In the genomic region with DNA sequence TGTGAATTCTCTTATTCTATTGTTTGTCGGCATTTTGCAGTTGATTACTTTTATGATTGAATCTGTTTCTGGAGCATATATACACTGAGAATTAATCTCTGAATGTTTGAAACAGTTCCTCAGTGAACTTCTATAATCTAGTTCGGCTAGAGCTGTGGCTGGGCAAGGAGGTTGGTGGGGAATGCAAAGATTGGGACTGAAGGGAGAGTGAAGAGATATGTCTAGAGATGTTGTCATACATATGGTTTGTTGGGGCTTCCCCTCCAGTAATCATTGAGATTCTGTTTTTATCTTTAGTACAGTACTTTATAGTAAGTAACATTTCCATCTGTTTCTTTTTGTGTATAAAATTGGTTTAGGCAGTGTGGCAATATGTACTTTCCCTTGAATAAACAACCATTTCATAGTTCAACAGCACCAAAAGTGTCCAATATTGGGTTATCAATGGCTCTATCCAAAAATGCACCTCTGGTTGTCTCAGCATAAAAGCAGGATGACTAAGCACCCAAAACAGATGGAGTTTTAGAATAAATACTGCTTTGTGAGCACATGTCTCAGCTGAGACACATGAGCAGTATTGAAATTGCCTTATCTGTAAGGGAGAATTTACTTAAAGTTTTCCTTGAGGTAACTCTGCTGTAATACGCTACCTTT, we compare ENCODE assay signal across 13 cellular contexts. TPM values are rescaled to one million over a fixed set of nuclear protein-coding genes. Genes with fewer than 3 reads are reported as not detected.
DNase-seq lines count a peak whose midpoint lies in the region; ATAC-seq and TF ChIP-seq lines count a peak whose summit lies in the region.
"Had no signal": no experiment of that assay in that cellular context is flagged by ENCODE, and none has a peak within 500 bp of the region (broad histone marks: within the 10 kb centered on the region; RNA-seq: fewer than 3 reads in every experiment).

No MANE protein-coding gene starts in this region.

- POLR2A ChIA-PET in activated CD8-positive, alpha-beta T cell treated with anti-CD3 and anti-CD28 coated beads for 36 hours (lab: Charles Lee): interaction anchor here (0.7 to 1.0 kb wide), 2 partner anchors 9 to 11 kb away, joined by 3 to 4 read pairs; no protein-coding TSS in a partner anchor

- H3K9me3 Mint-ChIP-seq in activated T-cell treated with anti-CD3 and anti-CD28 coated beads, Interleukin-2, amount 50 U/mL, for 72 hours: no peaks in the 10 kb centered on the region
- H3K9me3 Mint-ChIP-seq in activated CD8-positive, alpha-beta T cell treated with anti-CD3 and anti-CD28 coated beads for 36 hours: no peaks in the 10 kb centered on the region

- peak overlapping the region; percentile 1 for H3K27ac Mint-ChIP-seq in activated T-cell treated with anti-CD3 and anti-CD28 coated beads, Interleukin-2, amount 50 U/mL, for 72 hours
- H3K27ac Mint-ChIP-seq in activated CD8-positive, alpha-beta T cell treated with anti-CD3 and anti-CD28 coated beads for 36 hours: peak overlapping the region; percentile 62

- H3K4me1 Mint-ChIP-seq in activated T-cell treated with anti-CD3 and anti-CD28 coated beads, Interleukin-2, amount 50 U/mL, for 72 hours (ENCODE audit: low read depth): peaks cover 85% of the 10 kb centered on the region
- H3K4me1 Mint-ChIP-seq in activated CD8-positive, alpha-beta T cell treated with anti-CD3 and anti-CD28 coated beads for 36 hours (ENCODE audit: low read depth): peaks cover 83% of the 10 kb centered on the region

- H3K27me3 ChIP-seq in SJCRH30: no peaks in the 10 kb centered on the region
- H3K27me3 ChIP-seq: sigmoid colon had no signal

- peak; percentile 68 to 71 for ATAC-seq in activated T-cell treated with anti-CD3 and anti-CD28 coated beads, Interleukin-2, amount 50 U/mL, for 72 hours (replicated peaks in 1 of 2)
- ATAC-seq in activated CD8-positive, alpha-beta T cell treated with anti-CD3 and anti-CD28 coated beads for 36 hours: peak; percentile 57
- peak; percentile 76 for ATAC-seq in stimulated activated naive CD8-positive, alpha-beta T cell treated with anti-CD3 and anti-CD28 coated beads, Interleukin-15, Interleukin-2, amounts not matched to agents 100 U/mL and 50 U/mL, for 24 hours
- ATAC-seq in GM21447 (IDR thresholded peaks at IDR 0.05; ENCODE audit: unreplicated experiment): no peak

- CTCF ChIA-PET in activated CD8-positive, alpha-beta T cell treated with anti-CD3 and anti-CD28 coated beads for 36 hours (lab: Charles Lee): interaction anchor here (1.6 kb wide), 1 partner anchor 17 kb away, joined by 3 read pairs; no protein-coding TSS in a partner anchor

- no peaks in the 10 kb centered on the region for H3K27me3 Mint-ChIP-seq in activated T-cell treated with anti-CD3 and anti-CD28 coated beads, Interleukin-2, amount 50 U/mL, for 72 hours (ENCODE audit: low read depth)
- no peaks in the 10 kb centered on the region for H3K27me3 Mint-ChIP-seq in activated CD8-positive, alpha-beta T cell treated with anti-CD3 and anti-CD28 coated beads for 36 hours

- no peak for DNase-seq in activated T-cell treated with anti-CD3 and anti-CD28 coated beads, Interleukin-2, amount 50 U/mL, for 72 hours
- no peak for DNase-seq in activated T-cell treated with anti-CD3 and anti-CD28 coated beads, Interleukin-2, amount 50 U/mL, for 1 hour
- no peak for DNase-seq in activated CD8-positive, alpha-beta T cell treated with anti-CD3 and anti-CD28 coated beads for 36 hours
- DNase-seq in foreskin fibroblast (peak; percentile 20 to 65), SJCRH30 (no peak)
- no peak for DNase-seq in stimulated activated naive CD8-positive, alpha-beta T cell treated with anti-CD3 and anti-CD28 coated beads, Interleukin-15, Interleukin-2, amounts not matched to agents 100 U/mL and 50 U/mL, for 24 hours
- DNase-seq in effector CD8-positive, alpha-beta T cell (lab: John Stamatoyannopoulos, UW): no peak
- DNase-seq: NCI-H226; sigmoid colon; stimulated activated naive CD4-positive, alpha-beta T cell had no signal

- H3K4me1 ChIP-seq in SJCRH30: peaks cover 6% of the 10 kb centered on the region

- peaks cover 2 to 30% of the 10 kb centered on the region in 2 donors for H3K36me3 Mint-ChIP-seq in activated T-cell treated with anti-CD3 and anti-CD28 coated beads, Interleukin-2, amount 50 U/mL, for 72 hours (ENCODE audit: insufficient read depth in 2 of 2)
- peaks cover 51% of the 10 kb centered on the region for H3K36me3 Mint-ChIP-seq in activated CD8-positive, alpha-beta T cell treated with anti-CD3 and anti-CD28 coated beads for 36 hours (ENCODE audit: low read depth)

- intact Hi-C loops in activated CD8-positive, alpha-beta T cell treated with anti-CD3 and anti-CD28 coated beads for 36 hours (cut with micrococcal nuclease): no loop called here

- no peak overlapping the region for H3K4me3 ChIP-seq in foreskin fibroblast (ENCODE audit: low read depth in 1 of 2, low read length in 2 of 2)
- H3K4me3 ChIP-seq in SJCRH30: no peak overlapping the region
- H3K4me3 ChIP-seq: sigmoid colon had no signal

- no peak overlapping the region for H3K27ac ChIP-seq in SJCRH30
- H3K27ac ChIP-seq: C4-2B, HL-60 had no signal

- H3K4me3 Mint-ChIP-seq in activated T-cell treated with anti-CD3 and anti-CD28 coated beads, Interleukin-2, amount 50 U/mL, for 72 hours: peak overlapping the region; percentile 2 to 7
- H3K4me3 Mint-ChIP-seq in activated CD8-positive, alpha-beta T cell treated with anti-CD3 and anti-CD28 coated beads for 36 hours: no peak overlapping the region

- peaks cover 70% of the 10 kb centered on the region for H3K36me3 ChIP-seq in SJCRH30

- H3K9me3 ChIP-seq in SJCRH30 (replicated peaks): no peaks in the 10 kb centered on the region
- H3K9me3 ChIP-seq: sigmoid colon had no signal

- TF ChIP-seq CTCF in activated CD8-positive, alpha-beta T cell treated with anti-CD3 and anti-CD28 coated beads for 36 hours (IDR thresholded peaks at IDR 0.05): no peak
- TF ChIP-seq CTCF in foreskin fibroblast (IDR thresholded peaks at IDR 0.05; ENCODE audit: low read depth, low read length): no peak

RNA-seq across cellular contexts. Expression of a gene that starts 36.7 kb away (rescaled TPM):
- total RNA-seq in activated T-cell treated with anti-CD3 and anti-CD28 coated beads, Interleukin-2, amount 50 U/mL, for 72 hours: 100 to 1,000 TPM; 173 to 194 TPM
- 100 to 1,000 TPM in 1 of 2 experiments, 10 to 100 TPM in 1; 95.2 to 102 TPM for total RNA-seq in activated CD8-positive, alpha-beta T cell treated with anti-CD3 and anti-CD28 coated beads for 36 hours
- 121 and 142 TPM in 2 replicates for total RNA-seq in SJCRH30 (2014; rRNA removed; shearing (Covaris generic))

Comparison
In these comparisons a context has a peak if more than half of its experiments do, and no peak if none do; other contexts are left out.
1. DNase-seq: peak in foreskin fibroblast (2 of 2); none in activated T-cell treated with anti-CD3 and anti-CD28 coated beads, Interleukin-2, amount 50 U/mL, for 72 hours (0 of 2), activated T-cell treated with anti-CD3 and anti-CD28 coated beads, Interleukin-2, amount 50 U/mL, for 1 hour (single experiment), activated CD8-positive, alpha-beta T cell treated with anti-CD3 and anti-CD28 coated beads for 36 hours (single experiment), stimulated activated naive CD8-positive, alpha-beta T cell treated with anti-CD3 and anti-CD28 coated beads, Interleukin-15, Interleukin-2, amounts not matched to agents 100 U/mL and 50 U/mL, for 24 hours (single experiment), SJCRH30 (0 of 2) and effector CD8-positive, alpha-beta T cell (single experiment).